9 cellular contexts compared by ENCODE assay signal in genomic region chr6:143744593-143745151, GRCh38.
DNase-seq lines count a peak whose midpoint lies in the region; ATAC-seq, FAIRE-seq and TF ChIP-seq lines count a peak whose summit lies in the region.
"Had no signal": no experiment of that assay in that cellular context is flagged by ENCODE, and none has a peak within 500 bp of the region (broad histone marks: within the 10 kb centered on the region; RNA-seq: fewer than 3 reads in every experiment).

No MANE protein-coding gene starts in this region.

- H2BK12ac ChIP-seq in H1 (ENCODE audit: low read depth, low read length) = peak overlapping the region; percentile 96

- CTCF ChIA-PET in H1 (lab: Charles Lee; ENCODE audit: partially characterized antibody) = interaction anchor here (0.7 to 1.5 kb wide), 4 partner anchors 150 to 198 kb away, joined by 3 to 5 read pairs (median 3); no protein-coding TSS in a partner anchor

- H2AK5ac ChIP-seq in H1 (ENCODE audit: low read depth, low read length) = peak overlapping the region; percentile 89

- H3K18ac ChIP-seq in H1 (ENCODE audit: extremely low read depth, low read length) = peak overlapping the region; percentile 88

- H3K4me1 ChIP-seq in H1 (replicated peaks in 1 of 4; ENCODE audit: control insufficient read depth in 3 of 4, insufficient read depth in 4 of 4, low read length in 3 of 4) (peaks cover 14 to 49% (median 46%) of the 10 kb centered on the region in 4 experiments), mucosa of descending colon (ENCODE audit: low read depth) (peaks cover 40% of the 10 kb centered on the region), vagina (peaks cover 43% of the 10 kb centered on the region)

- H2BK15ac ChIP-seq in H1 (ENCODE audit: low read length) = peak overlapping the region; percentile 84; the same call in 1 of the 2 replicates

- WGBS in H1 (ENCODE audit: extremely low coverage in 1 of 2, insufficient coverage in 1 of 2, insufficient read length in 1 of 2, insufficient replicate concordance in 2 of 2, low coverage in 1 of 2, low lambda C conversion rate in 2 of 2, missing lambda C conversion rate in 1 of 2), 2 experiments = 81% methylated on average over 8 of the region's 8 CpGs; no CpG with 5 or more reads in 1 of the 2 experiments

- peaks cover 0 to 36% of the 10 kb centered on the region in 2 experiments; a peak in 2 of 4 replicates for H3K79me2 ChIP-seq in H1 (ENCODE audit: control insufficient read depth in 1 of 2, insufficient read depth in 2 of 2, low read length in 2 of 2)

- H4K91ac ChIP-seq in H1 (replicated peaks; ENCODE audit: insufficient read length, low read length) = peak overlapping the region; percentile 86

- no peaks in the 10 kb centered on the region for H3K23me2 ChIP-seq in H1 (ENCODE audit: low read depth, low read length)

- TF ChIP-seq POLR2A in H1 (IDR thresholded peaks at IDR 0.05; ENCODE audit: control extremely low read depth in 1 of 2, low read depth in 2 of 2, low read length in 2 of 2) (no peak), vagina (IDR thresholded peaks at IDR 0.05) (no peak)

- H3K23ac ChIP-seq in H1 (ENCODE audit: insufficient read length) = no peak overlapping the region

- H4K8ac ChIP-seq in H1 (ENCODE audit: extremely low read depth, insufficient read depth, low read length) = 0 out of 2 replicates have a peak overlapping the region, but pooled peaks have one; percentile 22

- H2BK5ac ChIP-seq in H1 (ENCODE audit: low read depth, low read length) = peak overlapping the region; percentile 99

- TF ChIP-seq RAD21 in H1 (IDR thresholded peaks at IDR 0.05 in 1 of 2, conservative IDR thresholded peaks at IDR 0.05 in 1 of 2; ENCODE audit: low read depth in 2 of 2, low read length in 2 of 2) = no peak

- peak overlapping the region; percentile 13 for H3K56ac ChIP-seq in H1 (replicated peaks; ENCODE audit: insufficient read length, low read depth, low read length)

- H3K4ac ChIP-seq in H1 (replicated peaks; ENCODE audit: insufficient read length, low read depth, low read length) = peak overlapping the region; percentile 12

- H3K27ac ChIP-seq in H1 (ENCODE audit: low read depth, low read length) (peak overlapping the region; percentile 88), vagina (peak overlapping the region; percentile 71)
- H3K27ac ChIP-seq: brain microvascular endothelial cell had no signal

- H3K4me3 ChIP-seq in H1 (ENCODE audit: extremely low read depth in 1 of 4, insufficient read depth in 2 of 4, low read depth in 3 of 4, low read length in 4 of 4) (no peak overlapping the region), mucosa of descending colon (no peak overlapping the region), vagina (no peak overlapping the region), foreskin fibroblast (ENCODE audit: low read depth in 1 of 2, low read length in 2 of 2) (no peak overlapping the region)

- TF ChIP-seq EP300 in H1 (IDR thresholded peaks at IDR 0.05; ENCODE audit: borderline replicate concordance in 1 of 2, low read depth in 2 of 2, low read length in 2 of 2) = no peak

- no peak overlapping the region; a peak in 1 of 7 replicates for H3K9ac ChIP-seq in H1 (replicated peaks in 1 of 4; ENCODE audit: extremely low read depth in 1 of 4, low read depth in 3 of 4, low read length in 3 of 4)

- H3K14ac ChIP-seq in H1 (ENCODE audit: insufficient read length) = no peak overlapping the region

- no peak overlapping the region for H2AFZ ChIP-seq in H1 (ENCODE audit: low read length)

- no peaks in the 10 kb centered on the region for H4K20me1 ChIP-seq in H1 (replicated peaks in 1 of 2; ENCODE audit: control insufficient read depth in 1 of 2, insufficient read depth in 2 of 2, low read length in 2 of 2)

- H3K27me3 ChIP-seq in H1 (replicated peaks in 1 of 4; ENCODE audit: control insufficient read depth in 3 of 4, extremely low read depth in 1 of 4, insufficient read depth in 3 of 4, low read length in 3 of 4) (no peaks in the 10 kb centered on the region), vagina (no peaks in the 10 kb centered on the region)
- H3K27me3 ChIP-seq: brain microvascular endothelial cell had no signal

- H3K36me3 ChIP-seq in H1 (ENCODE audit: control insufficient read depth in 2 of 4, insufficient read depth in 4 of 4, low read length in 3 of 4) = no peaks in the 10 kb centered on the region
- H3K36me3 ChIP-seq in mucosa of descending colon (ENCODE audit: low read depth) = no peaks in the 10 kb centered on the region
- H3K36me3 ChIP-seq in vagina = no peaks in the 10 kb centered on the region
- H3K36me3 ChIP-seq: brain microvascular endothelial cell had no signal

- H3K4me2 ChIP-seq in H1 (ENCODE audit: insufficient read depth in 1 of 2, low read depth in 2 of 2, low read length in 2 of 2) = peak overlapping the region; percentile 38 to 48; a peak in 2 of 4 replicates

- peak overlapping the region; percentile 13 for H4K5ac ChIP-seq in H1 (ENCODE audit: insufficient read length, low read depth, low read length)

- no peak for FAIRE-seq in H1 (lab: Jason Lieb, UNC)

- TF ChIP-seq CTCF in H1 (IDR thresholded peaks at IDR 0.05; ENCODE audit: control extremely low read depth in 1 of 3, insufficient read depth in 1 of 3, low read depth in 1 of 3, low read length in 3 of 3) (no peak), mucosa of descending colon (IDR thresholded peaks at IDR 0.05) (no peak), vagina (IDR thresholded peaks at IDR 0.05) (no peak), foreskin fibroblast (IDR thresholded peaks at IDR 0.05; ENCODE audit: low read depth, low read length) (no peak)

- DNase-seq in NCI-H748 (lab: John Stamatoyannopoulos, UW; ENCODE audit: unreplicated experiment) (peak; percentile 62), NCI-H748 treated with DMSO at 0.1 percent for 48 hours (lab: John Stamatoyannopoulos, UW) (no peak), H1 (ENCODE audit: low read depth in 1 of 2, low spot score in 2 of 2) (no peak), mucosa of descending colon (peak; percentile 58 to 69 (median 59)), vagina (ENCODE audit: extremely low spot score in 2 of 2) (no peak), foreskin fibroblast (no peak)

- H2BK120ac ChIP-seq in H1 (replicated peaks; ENCODE audit: low read depth, low read length) = peak overlapping the region; percentile 81

- ATAC-seq in mucosa of descending colon (peak; percentile 81), HG02571 (IDR thresholded peaks at IDR 0.05; ENCODE audit: unreplicated experiment) (no peak), HG03571 (IDR thresholded peaks at IDR 0.05; ENCODE audit: unreplicated experiment) (no peak)

- H3K9me3 ChIP-seq in H1 (ENCODE audit: insufficient read depth in 2 of 2, low read depth in 1 of 2, low read length in 1 of 2) (no peaks in the 10 kb centered on the region), mucosa of descending colon (no peaks in the 10 kb centered on the region), vagina (no peaks in the 10 kb centered on the region)

- peak overlapping the region; percentile 88 for H2BK20ac ChIP-seq in H1 (ENCODE audit: low read length)

- no peaks in the 10 kb centered on the region; the same call in 1 of the 2 replicates for H3K79me1 ChIP-seq in H1 (ENCODE audit: low read depth, low read length)

- POLR2A ChIA-PET in H1 (lab: Charles Lee; ENCODE audit: partially characterized antibody) = interaction anchor here (0.6 to 1.0 kb wide), 3 partner anchors 22 to 80 kb away, joined by 3 to 4 read pairs (median 3); no protein-coding TSS in a partner anchor

- intact Hi-C loops in mucosa of descending colon (cut with DNase I, micrococcal nuclease) (no loop called here), vagina (cut with DNase I) (no loop called here)

TF ChIP-seq in H1, 55 proteins besides CTCF, POLR2A, EP300 and RAD21 (continues in another document):
- TF ChIP-seq YY1 (IDR thresholded peaks at IDR 0.05; ENCODE audit: low read depth, low read length) (no peak), TEAD4 (IDR thresholded peaks at IDR 0.05; ENCODE audit: low read depth, low read length) (no peak), CBX5 (IDR thresholded peaks at IDR 0.05; ENCODE audit: low read depth, low read length) (no peak), CHD1 (IDR thresholded peaks at IDR 0.05; ENCODE audit: low read depth, low read length) (no peak), CTBP2 (IDR thresholded peaks at IDR 0.05; ENCODE audit: borderline replicate concordance, insufficient read depth, insufficient read length, low read length) (no peak), SP4 (IDR thresholded peaks at IDR 0.05; ENCODE audit: low read length) (no peak), TBP (IDR thresholded peaks at IDR 0.05; ENCODE audit: low read depth, low read length) (no peak), TAF7 (optimal IDR thresholded peaks at IDR 0.05; ENCODE audit: borderline replicate concordance, low read depth, low read length) (no peak), RBBP5 (IDR thresholded peaks at IDR 0.05; ENCODE audit: borderline replicate concordance, low read depth, low read length) (no peak)

Comparison
In these comparisons a context has a peak if more than half of its experiments do, and no peak if none do; other contexts are left out.
1. DNase-seq: peak in NCI-H748 (single experiment) and mucosa of descending colon (3 of 3); none in NCI-H748 treated with DMSO at 0.1 percent for 48 hours (single experiment), H1 (0 of 2), vagina (0 of 2) and foreskin fibroblast (0 of 2).